ENCODE assay signal across 1 cellular context in genomic region chr10:44965651-44966097, GRCh38.
TF ChIP-seq lines count a peak whose summit lies in the region.

No MANE protein-coding gene starts in this region.

TF ChIP-seq in H1, 55 proteins besides CTCF, POLR2A, EP300 and RAD21:
- no peak for TF ChIP-seq KDM4A (IDR thresholded peaks at IDR 0.05; ENCODE audit: low read depth, low read length, severe bottlenecking)
- no peak for TF ChIP-seq KDM5A (IDR thresholded peaks at IDR 0.05; ENCODE audit: low read length)
- TF ChIP-seq EGR1 (IDR thresholded peaks at IDR 0.05; ENCODE audit: borderline replicate concordance, low read depth, low read length): no peak
- no peak for TF ChIP-seq NANOG (IDR thresholded peaks at IDR 0.05; ENCODE audit: insufficient read depth, low read depth, low read length, poor library complexity, severe bottlenecking)
- TF ChIP-seq, protein P1, sequence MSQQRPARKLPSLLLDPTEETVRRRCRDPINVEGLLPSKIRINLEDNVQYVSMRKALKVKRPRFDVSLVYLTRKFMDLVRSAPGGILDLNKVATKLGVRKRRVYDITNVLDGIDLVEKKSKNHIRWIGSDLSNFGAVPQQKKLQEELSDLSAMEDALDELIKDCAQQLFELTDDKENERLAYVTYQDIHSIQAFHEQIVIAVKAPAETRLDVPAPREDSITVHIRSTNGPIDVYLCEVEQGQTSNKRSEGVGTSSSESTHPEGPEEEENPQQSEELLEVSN (IDR thresholded peaks at IDR 0.05): no peak
- TF ChIP-seq SP2 (IDR thresholded peaks at IDR 0.05; ENCODE audit: low read length): no peak
- no peak for TF ChIP-seq SIN3A (conservative IDR thresholded peaks at IDR 0.05 in 1 of 2, IDR thresholded peaks at IDR 0.05 in 1 of 2; ENCODE audit: low read depth in 1 of 2, low read length in 2 of 2)
- TF ChIP-seq POLR2AphosphoS5 (IDR thresholded peaks at IDR 0.05; ENCODE audit: low read depth, low read length): no peak
- TF ChIP-seq, protein P2, sequence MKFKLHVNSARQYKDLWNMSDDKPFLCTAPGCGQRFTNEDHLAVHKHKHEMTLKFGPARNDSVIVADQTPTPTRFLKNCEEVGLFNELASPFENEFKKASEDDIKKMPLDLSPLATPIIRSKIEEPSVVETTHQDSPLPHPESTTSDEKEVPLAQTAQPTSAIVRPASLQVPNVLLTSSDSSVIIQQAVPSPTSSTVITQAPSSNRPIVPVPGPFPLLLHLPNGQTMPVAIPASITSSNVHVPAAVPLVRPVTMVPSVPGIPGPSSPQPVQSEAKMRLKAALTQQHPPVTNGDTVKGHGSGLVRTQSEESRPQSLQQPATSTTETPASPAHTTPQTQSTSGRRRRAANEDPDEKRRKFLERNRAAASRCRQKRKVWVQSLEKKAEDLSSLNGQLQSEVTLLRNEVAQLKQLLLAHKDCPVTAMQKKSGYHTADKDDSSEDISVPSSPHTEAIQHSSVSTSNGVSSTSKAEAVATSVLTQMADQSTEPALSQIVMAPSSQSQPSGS (IDR thresholded peaks at IDR 0.05; ENCODE audit: low read length): no peak
- TF ChIP-seq CBX8 (IDR thresholded peaks at IDR 0.05; ENCODE audit: borderline replicate concordance, low read depth, low read length): no peak
- no peak for TF ChIP-seq JUN (IDR thresholded peaks at IDR 0.05; ENCODE audit: low read depth, low read length)
